In the genomic region with DNA sequence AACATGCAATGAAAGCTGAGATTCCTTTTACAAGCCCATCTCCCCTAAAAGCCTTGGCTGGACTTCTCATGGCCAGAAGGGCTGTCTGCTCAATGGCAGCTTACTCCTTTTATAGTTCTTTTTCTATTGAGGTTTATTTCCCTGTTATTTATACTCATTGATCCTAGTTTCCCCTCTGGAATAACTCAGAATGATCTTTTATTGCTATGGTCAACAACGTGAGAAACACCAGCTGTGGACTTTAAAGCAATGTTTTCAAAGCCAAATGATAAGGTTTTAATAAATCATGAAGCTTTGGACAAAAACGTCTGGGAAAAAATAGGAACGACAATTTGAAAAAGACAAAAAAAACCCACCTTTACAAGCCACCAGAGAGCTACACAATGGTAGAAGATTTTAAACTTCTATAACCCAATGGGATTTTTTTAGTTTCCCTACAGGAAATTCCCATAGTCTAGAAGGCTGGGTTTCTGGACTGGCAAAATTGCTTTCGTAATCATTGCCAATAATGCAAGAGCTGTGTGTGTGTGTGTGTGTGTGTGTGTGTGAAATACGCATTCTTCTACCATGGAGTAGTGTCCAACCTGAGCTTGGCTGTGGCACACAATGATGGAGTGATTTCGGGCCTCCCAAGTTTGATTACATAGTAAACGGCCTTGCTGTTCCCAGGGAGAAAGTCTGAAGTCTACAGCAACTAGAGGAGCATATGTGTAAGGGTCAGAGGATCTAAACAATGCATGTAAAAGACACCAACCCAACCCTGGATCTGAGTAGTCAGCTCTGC, we compare ENCODE assay signal across 16 cellular contexts.
"Had no signal": no experiment of that assay in that cellular context is flagged by ENCODE, and none has a peak within 500 bp of the region (broad histone marks: within the 10 kb centered on the region; RNA-seq: fewer than 3 reads in every experiment).

No MANE protein-coding gene starts in this region.

- H3K9me3 Mint-ChIP-seq: activated CD4-positive, alpha-beta T cell treated with anti-CD3 and anti-CD28 coated beads, Interleukin-2, amount 10 ng/mL, durations not matched to agents 24 days and 14 days; activated naive CD8-positive, alpha-beta T cell treated with anti-CD3 and anti-CD28 coated beads for 36 hours; naive B cell; stimulated activated naive B cell treated with anti-CD40 and anti-IgM and Interleukin-4, amounts not matched to agents 10 μg/mL and 1 μg/mL and 100 μg/mL, for 72 hours; T-helper 2 cell treated with Interferon-gamma antibody and Interleukin-4, amounts not matched to agents 5 μg/mL and 100 μg/mL, for 36 hours had no signal

- H3K4me3 ChIP-seq: SJCRH30, transverse colon had no signal

- H3K4me3 Mint-ChIP-seq: activated CD4-positive, alpha-beta T cell treated with anti-CD3 and anti-CD28 coated beads, Interleukin-2, amount 10 ng/mL, durations not matched to agents 24 days and 14 days; activated CD8-positive, alpha-beta T cell treated with anti-CD3 and anti-CD28 coated beads, Interleukin-2, amount 10 ng/mL, durations not matched to agents 7 days and 5 days; activated naive CD8-positive, alpha-beta T cell treated with anti-CD3 and anti-CD28 coated beads for 36 hours; naive B cell; stimulated activated naive B cell treated with anti-CD40 and anti-IgM and Interleukin-4, amounts not matched to agents 10 μg/mL and 1 μg/mL and 100 μg/mL, for 72 hours; T-helper 2 cell treated with Interferon-gamma antibody and Interleukin-4, amounts not matched to agents 5 μg/mL and 100 μg/mL, for 36 hours had no signal

- H3K4me1 Mint-ChIP-seq: activated CD4-positive, alpha-beta T cell treated with anti-CD3 and anti-CD28 coated beads, Interleukin-2, amount 10 ng/mL, durations not matched to agents 24 days and 14 days; activated naive CD8-positive, alpha-beta T cell treated with anti-CD3 and anti-CD28 coated beads for 36 hours; stimulated activated naive B cell treated with anti-CD40 and anti-IgM and Interleukin-4, amounts not matched to agents 10 μg/mL and 1 μg/mL and 100 μg/mL, for 72 hours had no signal

- H3K27ac Mint-ChIP-seq: activated CD4-positive, alpha-beta T cell treated with anti-CD3 and anti-CD28 coated beads, Interleukin-2, amount 10 ng/mL, durations not matched to agents 24 days and 14 days; activated CD8-positive, alpha-beta T cell treated with anti-CD3 and anti-CD28 coated beads, Interleukin-2, amount 10 ng/mL, durations not matched to agents 7 days and 5 days; activated naive CD8-positive, alpha-beta T cell treated with anti-CD3 and anti-CD28 coated beads for 36 hours; stimulated activated naive B cell treated with anti-CD40 and anti-IgM and Interleukin-4, amounts not matched to agents 10 μg/mL and 1 μg/mL and 100 μg/mL, for 72 hours; T-helper 2 cell treated with Interferon-gamma antibody and Interleukin-4, amounts not matched to agents 5 μg/mL and 100 μg/mL, for 36 hours had no signal

- H3K27ac ChIP-seq: SJCRH30, transverse colon had no signal

- H3K27me3 Mint-ChIP-seq: activated CD4-positive, alpha-beta T cell treated with anti-CD3 and anti-CD28 coated beads, Interleukin-2, amount 10 ng/mL, durations not matched to agents 24 days and 14 days; activated naive CD8-positive, alpha-beta T cell treated with anti-CD3 and anti-CD28 coated beads for 36 hours; naive B cell; stimulated activated naive B cell treated with anti-CD40 and anti-IgM and Interleukin-4, amounts not matched to agents 10 μg/mL and 1 μg/mL and 100 μg/mL, for 72 hours had no signal

- DNase-seq: activated CD4-positive, alpha-beta T cell treated with anti-CD3 and anti-CD28 coated beads, Interleukin-2, amount 10 ng/mL, durations not matched to agents 24 days and 14 days; activated CD4-positive, CD25-positive, alpha-beta regulatory T cell; activated CD8-positive, alpha-beta T cell treated with anti-CD3 and anti-CD28 coated beads, Interleukin-2, amount 10 ng/mL, durations not matched to agents 7 days and 5 days; activated naive CD8-positive, alpha-beta T cell treated with anti-CD3 and anti-CD28 coated beads for 36 hours; foreskin melanocyte; head of caudate nucleus; left cardiac atrium; mammary epithelial cell; naive B cell; posterior cingulate gyrus; retina; SJCRH30; stimulated activated naive B cell treated with anti-CD40 and anti-IgM and Interleukin-4, amounts not matched to agents 10 μg/mL and 1 μg/mL and 100 μg/mL, for 72 hours; transverse colon had no signal

- H3K9me3 ChIP-seq: SJCRH30, transverse colon had no signal

- H3K4me1 ChIP-seq: SJCRH30 had no signal

- H3K27me3 ChIP-seq: SJCRH30, transverse colon had no signal

- ATAC-seq: activated CD8-positive, alpha-beta T cell treated with anti-CD3 and anti-CD28 coated beads, Interleukin-2, amount 10 ng/mL, durations not matched to agents 7 days and 5 days; esophagus mucosa; left cardiac atrium; stimulated activated naive B cell treated with anti-CD40 and anti-IgM and Interleukin-4, amounts not matched to agents 10 μg/mL and 1 μg/mL and 100 μg/mL, for 72 hours had no signal
